Comparison of ENCODE assay signal across 8 cellular contexts in the genomic region with DNA sequence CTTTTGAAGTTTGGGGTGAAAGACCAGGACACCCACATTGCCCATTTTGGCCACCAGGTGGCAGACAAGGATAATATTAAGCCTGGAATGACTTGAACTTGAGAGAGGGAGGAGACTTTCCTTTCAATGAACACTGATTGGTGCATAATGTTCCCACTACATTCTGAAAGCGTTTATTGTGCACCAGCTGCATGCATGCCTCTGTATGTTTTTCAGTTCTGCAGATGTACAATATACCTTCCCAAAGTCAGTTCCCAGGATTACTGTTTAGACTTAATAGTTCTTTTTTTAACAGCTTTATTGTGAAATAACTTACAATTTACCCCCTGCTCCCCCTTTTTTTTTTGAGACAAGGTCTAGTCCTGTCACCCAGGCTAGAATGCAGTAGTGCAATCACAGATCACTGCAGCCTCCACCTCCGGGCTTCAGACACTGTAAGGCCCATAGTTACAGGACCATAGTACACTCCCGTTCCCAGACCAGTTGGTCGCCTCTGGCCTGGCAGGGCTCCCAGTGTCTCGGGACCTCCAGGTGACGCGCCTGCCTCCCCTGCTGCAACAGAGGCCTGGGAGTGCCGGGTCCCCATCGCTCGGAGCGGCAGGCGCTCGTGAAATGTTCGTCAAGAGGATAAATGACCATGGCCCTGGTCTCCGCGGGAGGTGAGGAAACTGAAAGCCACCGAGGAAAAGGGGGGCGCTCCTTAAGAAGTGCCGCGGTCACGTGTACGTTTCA. TPM values are rescaled to one million over a fixed set of nuclear protein-coding genes. Genes with fewer than 3 reads are reported as not detected.
DNase-seq lines count a peak whose midpoint lies in the region; ATAC-seq and TF ChIP-seq lines count a peak whose summit lies in the region.

No MANE protein-coding gene starts in this region.

- H3K36me3 ChIP-seq in HAP-1 (replicated peaks) (peaks cover 9% of the 10 kb centered on the region), ascending aorta (peaks cover 14 to 15% of the 10 kb centered on the region in 2 donors), aorta (ENCODE audit: control insufficient read depth in 1 of 2, insufficient read depth in 2 of 2, low read length in 1 of 2) (peaks cover 0 to 5% of the 10 kb centered on the region in 2 donors)

- ATAC-seq in aorta (ENCODE audit: low FRiP score) = peak; percentile 88

- intact Hi-C loops in ascending aorta (cut with DNase I) (loop anchor here (2.0 kb wide), 1 partner anchor 53 kb away; no protein-coding TSS in a partner anchor), aorta (cut with DNase I) (loop anchor here in 1 of 2 donors (2.0 kb wide), 1 partner anchor 53 kb away; no protein-coding TSS in a partner anchor)

- DNase-seq in EH (ENCODE audit: low read depth) = peak; percentile 84
- DNase-seq in HAP-1 (ENCODE audit: low spot score in 2 of 2) = peak; percentile 75 to 89
- DNase-seq in NCI-H1417 (lab: John Stamatoyannopoulos, UW) = peak; percentile 64 to 87 (median 75)
- peak; percentile 77 for DNase-seq in T-helper 2 cell treated with Interferon-gamma antibody and Interleukin-4, amounts not matched to agents 5 μg/mL and 100 μg/mL, for 36 hours (ENCODE audit: low spot score)
- peak in 1 of 2 donors; percentile 93 for DNase-seq in ascending aorta (ENCODE audit: low spot score in 2 of 2)
- DNase-seq in hepatic stellate cell (ENCODE audit: low spot score) = peak; percentile 90
- DNase-seq in retinal pigment epithelial cell (ENCODE audit: low read depth) = no peak
- DNase-seq in aorta = peak; percentile 82 to 92

- no peak overlapping the region for H3K27ac Mint-ChIP-seq in T-helper 2 cell treated with Interferon-gamma antibody and Interleukin-4, amounts not matched to agents 5 μg/mL and 100 μg/mL, for 36 hours

- H3K4me3 ChIP-seq in HAP-1 = no peak overlapping the region
- peak overlapping the region; percentile 56 to 64 for H3K4me3 ChIP-seq in ascending aorta
- H3K4me3 ChIP-seq in retinal pigment epithelial cell (ENCODE audit: low read length) = peak overlapping the region; percentile 46
- H3K4me3 ChIP-seq in aorta (ENCODE audit: low read length in 2 of 2) = peak overlapping the region in 1 of 2 donors; percentile 21

- in situ Hi-C loops in HAP-1 (cut with MboI; ENCODE audit: low sequenced_read_pairs) = no loop called here

- peaks cover 37% of the 10 kb centered on the region for H3K27me3 Mint-ChIP-seq in T-helper 2 cell treated with Interferon-gamma antibody and Interleukin-4, amounts not matched to agents 5 μg/mL and 100 μg/mL, for 36 hours (ENCODE audit: low read depth)

- H3K4me1 Mint-ChIP-seq in T-helper 2 cell treated with Interferon-gamma antibody and Interleukin-4, amounts not matched to agents 5 μg/mL and 100 μg/mL, for 36 hours (ENCODE audit: low read depth) = peaks cover 21% of the 10 kb centered on the region

- H3K9me3 ChIP-seq in HAP-1 (no peaks in the 10 kb centered on the region), ascending aorta (no peaks in the 10 kb centered on the region), aorta (ENCODE audit: control insufficient read depth, low read length) (no peaks in the 10 kb centered on the region)

- H3K27ac ChIP-seq in ascending aorta (no peak overlapping the region), aorta (ENCODE audit: low read depth in 1 of 2, low read length in 2 of 2) (no peak overlapping the region)

- peaks cover 6% of the 10 kb centered on the region for H3K36me3 Mint-ChIP-seq in T-helper 2 cell treated with Interferon-gamma antibody and Interleukin-4, amounts not matched to agents 5 μg/mL and 100 μg/mL, for 36 hours (ENCODE audit: low read depth)

- H3K4me1 ChIP-seq in HAP-1 (no peaks in the 10 kb centered on the region), ascending aorta (peaks cover 0 to 12% of the 10 kb centered on the region in 2 donors), aorta (ENCODE audit: control insufficient read depth in 1 of 2, insufficient read depth in 2 of 2, low read length in 2 of 2) (no peaks in the 10 kb centered on the region)

- 0% methylated on average over 18 to 22 of the region's 22 CpGs for WGBS in aorta, 2 donors

- peak overlapping the region; percentile 87 for H3K4me3 Mint-ChIP-seq in T-helper 2 cell treated with Interferon-gamma antibody and Interleukin-4, amounts not matched to agents 5 μg/mL and 100 μg/mL, for 36 hours

- H3K9me3 Mint-ChIP-seq in T-helper 2 cell treated with Interferon-gamma antibody and Interleukin-4, amounts not matched to agents 5 μg/mL and 100 μg/mL, for 36 hours = peaks cover 9% of the 10 kb centered on the region

- H3K27me3 ChIP-seq in HAP-1 (ENCODE audit: low read depth) = no peaks in the 10 kb centered on the region
- H3K27me3 ChIP-seq in ascending aorta = no peaks in the 10 kb centered on the region
- no peaks in the 10 kb centered on the region for H3K27me3 ChIP-seq in aorta (ENCODE audit: control insufficient read depth in 1 of 2, insufficient read depth in 2 of 2, low read length in 1 of 2)

- TF ChIP-seq CTCF in ascending aorta (IDR thresholded peaks at IDR 0.05) (peak; percentile 78 to 84 (median 82)), retinal pigment epithelial cell (conservative IDR thresholded peaks at IDR 0.05; ENCODE audit: low read depth, low read length) (peak; percentile 89)

RNA-seq across cellular contexts. Expression of a gene that starts 12.2 kb away (rescaled TPM):
- total RNA-seq in ascending aorta = 40.0 TPM
- 10 to 100 TPM; 32.7 to 42.1 TPM for total RNA-seq in aorta
- 10 to 100 TPM; 20.5 to 34.4 TPM for polyA plus RNA-seq in aorta

RNA-seq across cellular contexts. Expression of a gene that starts 13.3 kb away (rescaled TPM):
- total RNA-seq in ascending aorta (255 TPM), aorta (10 to 100 TPM; 51.9 to 62.4 TPM)
- 100 to 1,000 TPM; 149 to 165 TPM for polyA plus RNA-seq in aorta

RNA-seq across cellular contexts. Expression of a gene that starts 13.6 kb away (rescaled TPM):
- not detected for total RNA-seq in ascending aorta
- total RNA-seq in aorta = 1 to 10 TPM; 1.0 to 2.4 TPM
- 1 to 10 TPM in 1 of 2 donors, under 1 TPM in 1; 0.15 to 1.5 TPM for polyA plus RNA-seq in aorta

RNA-seq across cellular contexts. Expression of a gene that starts 22.1 kb away (rescaled TPM):
- total RNA-seq in ascending aorta = 54.2 TPM
- 10 to 100 TPM; 23.6 to 30.1 TPM for total RNA-seq in aorta
- 10 to 100 TPM; 16.2 to 35.2 TPM for polyA plus RNA-seq in aorta

RNA-seq across cellular contexts. Expression of a gene that starts 28.8 kb away (rescaled TPM):
- total RNA-seq in ascending aorta (not detected), aorta (not detected)
- under 1 TPM in 1 of 2 donors, not detected in 1; 0.18 TPM for polyA plus RNA-seq in aorta
